16 cellular contexts compared by ENCODE assay signal in genomic region chr3:196782496-196782895, GRCh38. TPM values are rescaled to one million over a fixed set of nuclear protein-coding genes. Genes with fewer than 3 reads are reported as not detected.
A peak's percentile ranks its signal among the peaks of the same experiment; 100 is the strongest.
DNase-seq lines count a peak whose midpoint lies in the region; ATAC-seq and TF ChIP-seq lines count a peak whose summit lies in the region.
"Had no signal": no experiment of that assay in that cellular context is flagged by ENCODE, and none has a peak within 500 bp of the region (broad histone marks: within the 10 kb centered on the region; RNA-seq: fewer than 3 reads in every experiment).

No MANE protein-coding gene starts in this region.

- ATAC-seq in stimulated activated effector memory CD8-positive, alpha-beta T cell treated with anti-CD3 and anti-CD28 coated beads, Interleukin-12 subunit alpha, Interleukin-12 subunit beta, amount 100 ng/mL, for 72 hours = no peak
- no peak for ATAC-seq in lower lobe of right lung
- ATAC-seq: A549, GM12878 had no signal

- peaks cover 27 to 53% (median 37%) of the 10 kb centered on the region in 4 donors for H3K4me1 Mint-ChIP-seq in CD4-positive, alpha-beta memory T cell
- peaks cover 28% of the 10 kb centered on the region for H3K4me1 Mint-ChIP-seq in stimulated activated effector memory CD8-positive, alpha-beta T cell treated with anti-CD3 and anti-CD28 coated beads, Interleukin-12 subunit alpha, Interleukin-12 subunit beta, amount 100 ng/mL, for 72 hours

- no peak for DNase-seq in CD4-positive, alpha-beta memory T cell
- DNase-seq in NCI-H226 (peak; percentile 80), fibroblast of the aortic adventitia (ENCODE audit: low read depth) (peak; percentile 15), iPS-NIHi7 (ENCODE audit: extremely low spot score) (no peak), lower lobe of right lung (no peak), UCSD-AML1 (lab: John Stamatoyannopoulos, UW; ENCODE audit: unreplicated experiment) (no peak)
- no peak for DNase-seq in stimulated activated effector memory CD8-positive, alpha-beta T cell treated with anti-CD3 and anti-CD28 coated beads, Interleukin-12 subunit alpha, Interleukin-12 subunit beta, amount 100 ng/mL, for 72 hours (ENCODE audit: low spot score in 2 of 2)
- DNase-seq: BE2C, Calu3, DMS 273 treated with DMSO at 0.1 percent for 48 hours, GOT3 had no signal

- H3K9me3 ChIP-seq in CD4-positive, alpha-beta memory T cell (ENCODE audit: control insufficient read depth in 1 of 2, low read length in 2 of 2) = no peaks in the 10 kb centered on the region
- H3K9me3 ChIP-seq in lower lobe of right lung = no peaks in the 10 kb centered on the region
- H3K9me3 ChIP-seq: BE2C, HAP-1 had no signal

- no peak overlapping the region for H3K4me3 Mint-ChIP-seq in CD4-positive, alpha-beta memory T cell
- no peak overlapping the region for H3K4me3 Mint-ChIP-seq in stimulated activated effector memory CD8-positive, alpha-beta T cell treated with anti-CD3 and anti-CD28 coated beads, Interleukin-12 subunit alpha, Interleukin-12 subunit beta, amount 100 ng/mL, for 72 hours
- H3K4me3 Mint-ChIP-seq: CD14-positive monocyte, IgD-negative memory B cell had no signal

- no peak for TF ChIP-seq CTCF in fibroblast of the aortic adventitia (IDR thresholded peaks at IDR 0.05; ENCODE audit: insufficient read depth, low read length)
- no peak for TF ChIP-seq CTCF in lower lobe of right lung (IDR thresholded peaks at IDR 0.05)

- H3K9me3 Mint-ChIP-seq in CD4-positive, alpha-beta memory T cell = peaks cover 0 to 2% (median 0%) of the 10 kb centered on the region in 8 donors
- H3K9me3 Mint-ChIP-seq in stimulated activated effector memory CD8-positive, alpha-beta T cell treated with anti-CD3 and anti-CD28 coated beads, Interleukin-12 subunit alpha, Interleukin-12 subunit beta, amount 100 ng/mL, for 72 hours = no peaks in the 10 kb centered on the region
- H3K9me3 Mint-ChIP-seq: IgD-negative memory B cell had no signal

- no peaks in the 10 kb centered on the region for H3K27me3 ChIP-seq in CD4-positive, alpha-beta memory T cell (ENCODE audit: insufficient read depth, low read length)
- no peaks in the 10 kb centered on the region for H3K27me3 ChIP-seq in lower lobe of right lung (ENCODE audit: low read depth)
- H3K27me3 ChIP-seq: BE2C had no signal

- H3K27ac Mint-ChIP-seq in CD4-positive, alpha-beta memory T cell = peak overlapping the region in 4 of 7 donors; percentile 19 to 46 (median 26)
- peak overlapping the region; percentile 58 for H3K27ac Mint-ChIP-seq in stimulated activated effector memory CD8-positive, alpha-beta T cell treated with anti-CD3 and anti-CD28 coated beads, Interleukin-12 subunit alpha, Interleukin-12 subunit beta, amount 100 ng/mL, for 72 hours

- no peaks in the 10 kb centered on the region for H3K27me3 Mint-ChIP-seq in CD4-positive, alpha-beta memory T cell
- H3K27me3 Mint-ChIP-seq: IgD-negative memory B cell had no signal

- H3K36me3 ChIP-seq in CD4-positive, alpha-beta memory T cell (ENCODE audit: insufficient read depth, low read length) = peaks cover 14% of the 10 kb centered on the region
- peaks cover 25% of the 10 kb centered on the region for H3K36me3 ChIP-seq in lower lobe of right lung

- peaks cover 43 to 55% of the 10 kb centered on the region in 2 donors for H3K36me3 Mint-ChIP-seq in CD4-positive, alpha-beta memory T cell
- peaks cover 59% of the 10 kb centered on the region for H3K36me3 Mint-ChIP-seq in stimulated activated effector memory CD8-positive, alpha-beta T cell treated with anti-CD3 and anti-CD28 coated beads, Interleukin-12 subunit alpha, Interleukin-12 subunit beta, amount 100 ng/mL, for 72 hours

- H3K4me3 ChIP-seq in CD4-positive, alpha-beta memory T cell (ENCODE audit: low read length in 2 of 2) = no peak overlapping the region
- H3K4me3 ChIP-seq in fibroblast of the aortic adventitia (ENCODE audit: low read depth, low read length) = no peak overlapping the region
- H3K4me3 ChIP-seq in lower lobe of right lung = no peak overlapping the region
- H3K4me3 ChIP-seq: A549, GM12878, HAP-1 had no signal

- POLR2A ChIA-PET in CD4-positive, alpha-beta memory T cell (lab: Charles Lee; ENCODE audit: partially characterized antibody) = no interaction called here

- no peak overlapping the region for H3K27ac ChIP-seq in CD4-positive, alpha-beta memory T cell (ENCODE audit: low read depth, low read length)
- H3K27ac ChIP-seq in lower lobe of right lung = no peak overlapping the region
- H3K27ac ChIP-seq: A549 had no signal

- H3K4me1 ChIP-seq in CD4-positive, alpha-beta memory T cell (ENCODE audit: insufficient read depth, low read length) = peaks cover 17% of the 10 kb centered on the region
- H3K4me1 ChIP-seq in lower lobe of right lung = peaks cover 2% of the 10 kb centered on the region
- H3K4me1 ChIP-seq: HAP-1 had no signal

- CTCF ChIA-PET in CD4-positive, alpha-beta memory T cell (lab: Charles Lee; ENCODE audit: partially characterized antibody) = no interaction called here

- intact Hi-C loops in CD4-positive, alpha-beta memory T cell (cut with micrococcal nuclease) = no loop called here
- intact Hi-C loops in lower lobe of right lung (cut with DNase I) = no loop called here

RNA-seq across cellular contexts. Expression of gene PAK2, which starts 42.8 kb away (rescaled TPM):
- total RNA-seq in CD4-positive, alpha-beta memory T cell = 10 to 100 TPM; 80.4 to 97.4 TPM
- polyA plus RNA-seq in CD4-positive, alpha-beta memory T cell = 10 to 100 TPM; 29.1 to 39.4 TPM
- total RNA-seq in fibroblast of the aortic adventitia (ENCODE audit: low replicate concordance) (39.7 and 45.6 TPM in 2 replicates), lower lobe of right lung (80.7 TPM)

Comparison
In these comparisons a context has a peak if more than half of its experiments do, and no peak if none do; other contexts are left out.
1. DNase-seq: peak in NCI-H226 (single experiment) and fibroblast of the aortic adventitia (single experiment); none in CD4-positive, alpha-beta memory T cell (0 of 5), stimulated activated effector memory CD8-positive, alpha-beta T cell treated with anti-CD3 and anti-CD28 coated beads, Interleukin-12 subunit alpha, Interleukin-12 subunit beta, amount 100 ng/mL, for 72 hours (0 of 2), iPS-NIHi7 (single experiment), lower lobe of right lung (single experiment) and UCSD-AML1 (single experiment).